ENCODE assay signal across 1 cellular context in genomic region chr11:18768472-18768901, GRCh38.
TF ChIP-seq lines count a peak whose summit lies in the region.

No MANE protein-coding gene starts in this region.

TF ChIP-seq in GM12878, 131 proteins besides CTCF, POLR2A, EP300 and RAD21 (continued from another document and continues in another):
- TF ChIP-seq SKIL (IDR thresholded peaks at IDR 0.05; ENCODE audit: low read depth, poor library complexity, severe bottlenecking) (peak; percentile 82), BCL11A (IDR thresholded peaks at IDR 0.05; ENCODE audit: low read depth, low read length) (peak; percentile 61), ZBED1 (IDR thresholded peaks at IDR 0.05; ENCODE audit: borderline replicate concordance) (peak; percentile 58; the same call in 1 of the 2 replicates), HDGF (IDR thresholded peaks at IDR 0.05) (no peak), YBX1 (IDR thresholded peaks at IDR 0.05) (no peak), HSF1 (IDR thresholded peaks at IDR 0.05; ENCODE audit: low read depth, low read length) (no peak), POLR2AphosphoS5 (IDR thresholded peaks at IDR 0.05; ENCODE audit: low read length) (no peak), SMAD1 (IDR thresholded peaks at IDR 0.05; ENCODE audit: low read depth, partially characterized antibody) (no peak), IKZF1 (conservative IDR thresholded peaks at IDR 0.05) (peak; percentile 98), NBN (IDR thresholded peaks at IDR 0.05) (peak; percentile 78), SMAD5 (IDR thresholded peaks at IDR 0.05; ENCODE audit: low read depth) (no peak), RCOR1 (conservative IDR thresholded peaks at IDR 0.05; ENCODE audit: low read depth, low read length) (0 out of 2 replicates have a peak, but pooled peaks have one; percentile 49), STAT3 (IDR thresholded peaks at IDR 0.05; ENCODE audit: low read depth, low read length) (peak; percentile 68; the same call in 1 of the 2 replicates), BHLHE40 (IDR thresholded peaks at IDR 0.05; ENCODE audit: borderline replicate concordance in 1 of 2, low read depth in 2 of 2, low read length in 1 of 2) (peak; percentile 75 to 80), ZBTB40 (IDR thresholded peaks at IDR 0.05; ENCODE audit: borderline replicate concordance) (no peak), REST (IDR thresholded peaks at IDR 0.05; ENCODE audit: low read depth, low read length) (no peak), MEF2A (IDR thresholded peaks at IDR 0.05; ENCODE audit: insufficient read depth, low read depth, low read length) (peak; percentile 98), ATF3 (IDR thresholded peaks at IDR 0.05; ENCODE audit: borderline replicate concordance, extremely low read depth, low read depth, low read length) (no peak), BMI1 (IDR thresholded peaks at IDR 0.05; ENCODE audit: borderline replicate concordance) (peak; percentile 72; the same call in 1 of the 2 replicates), MXI1 (IDR thresholded peaks at IDR 0.05; ENCODE audit: low read depth, low read length) (0 out of 2 replicates have a peak, but pooled peaks have one; percentile 39), CBX3 (IDR thresholded peaks at IDR 0.05; ENCODE audit: borderline replicate concordance, low read depth) (no peak), HCFC1 (IDR thresholded peaks at IDR 0.05; ENCODE audit: low read length) (no peak), CHD4 (IDR thresholded peaks at IDR 0.05) (no peak), NFXL1 (IDR thresholded peaks at IDR 0.05; ENCODE audit: borderline replicate concordance) (no peak), DPF2 (IDR thresholded peaks at IDR 0.05) (peak; percentile 97), SREBF1 (IDR thresholded peaks at IDR 0.05; ENCODE audit: low read length) (no peak), ASH2L (IDR thresholded peaks at IDR 0.05; ENCODE audit: borderline replicate concordance, low read depth) (no peak), ATF2 (IDR thresholded peaks at IDR 0.05; ENCODE audit: low read length) (peak; percentile 85), TCF12 (IDR thresholded peaks at IDR 0.05; ENCODE audit: low read depth, low read length) (peak; percentile 85), IRF5 (IDR thresholded peaks at IDR 0.05; ENCODE audit: borderline replicate concordance) (no peak), KDM1A (IDR thresholded peaks at IDR 0.05; ENCODE audit: borderline replicate concordance) (no peak), CREB1 (IDR thresholded peaks at IDR 0.05; ENCODE audit: low read depth) (0 out of 2 replicates have a peak, but pooled peaks have one; percentile 36), ZBTB4 (CRISPR knock-in tag; IDR thresholded peaks at IDR 0.05) (no peak), NFYA (IDR thresholded peaks at IDR 0.05; ENCODE audit: borderline replicate concordance, low read depth, low read length) (no peak), NKRF (conservative IDR thresholded peaks at IDR 0.05) (no peak), ZNF274 (IDR thresholded peaks at IDR 0.05; ENCODE audit: insufficient read depth, insufficient read length) (no peak), CBFB (IDR thresholded peaks at IDR 0.05; ENCODE audit: low read depth) (no peak), NR2C1 (IDR thresholded peaks at IDR 0.05) (no peak), GABPA (IDR thresholded peaks at IDR 0.05; ENCODE audit: low read depth) (0 out of 2 replicates have a peak, but pooled peaks have one; percentile 46), SIN3A (IDR thresholded peaks at IDR 0.05; ENCODE audit: low read depth, low read length) (no peak), EED (IDR thresholded peaks at IDR 0.05; ENCODE audit: low read depth) (peak; percentile 93)
